ENCODE assay signal across 9 cellular contexts in genomic region chr18:57649536-57650495, GRCh38. TPM values are rescaled to one million over a fixed set of nuclear protein-coding genes. Genes with fewer than 3 reads are reported as not detected.
DNase-seq lines count a peak whose midpoint lies in the region; ATAC-seq and TF ChIP-seq lines count a peak whose summit lies in the region.
"Had no signal": no experiment of that assay in that cellular context is flagged by ENCODE, and none has a peak within 500 bp of the region (broad histone marks: within the 10 kb centered on the region; RNA-seq: fewer than 3 reads in every experiment).

No MANE protein-coding gene starts in this region.

- H3K36me3 Mint-ChIP-seq in CD4-positive, alpha-beta memory T cell = peaks cover 12 to 24% of the 10 kb centered on the region in 2 donors

- H3K27me3 ChIP-seq in ascending aorta = no peaks in the 10 kb centered on the region
- no peaks in the 10 kb centered on the region for H3K27me3 ChIP-seq in CD4-positive, alpha-beta memory T cell (ENCODE audit: insufficient read depth, low read length)

- H3K4me1 ChIP-seq in ascending aorta = no peaks in the 10 kb centered on the region
- H3K4me1 ChIP-seq in CD4-positive, alpha-beta memory T cell (ENCODE audit: insufficient read depth, low read length) = no peaks in the 10 kb centered on the region

- DNase-seq in ascending aorta (ENCODE audit: low spot score in 2 of 2) = no peak
- DNase-seq in skeletal muscle cell (ENCODE audit: low read depth) = peak; percentile 77
- DNase-seq in CD4-positive, alpha-beta memory T cell = no peak
- DNase-seq in DMS79 (lab: John Stamatoyannopoulos, UW) = no peak
- DNase-seq in NCI-H2196 (lab: John Stamatoyannopoulos, UW; ENCODE audit: unreplicated experiment) = no peak
- DNase-seq in retina = no peak

- intact Hi-C loops in ascending aorta (cut with DNase I) = no loop called here
- intact Hi-C loops in CD4-positive, alpha-beta memory T cell (cut with micrococcal nuclease) = no loop called here

- H3K27ac Mint-ChIP-seq in CD4-positive, alpha-beta memory T cell = peak overlapping the region in 1 of 7 donors; percentile 12

- H3K27ac ChIP-seq in ascending aorta = peak overlapping the region; percentile 41 to 60
- H3K27ac ChIP-seq in CD4-positive, alpha-beta memory T cell (ENCODE audit: low read depth, low read length) = no peak overlapping the region
- H3K27ac ChIP-seq: SK-N-MC had no signal

- H3K4me3 Mint-ChIP-seq in CD4-positive, alpha-beta memory T cell = no peak overlapping the region

- H3K4me1 Mint-ChIP-seq in CD4-positive, alpha-beta memory T cell = peaks cover 8 to 29% (median 19%) of the 10 kb centered on the region in 4 donors

- H3K9me3 Mint-ChIP-seq in CD4-positive, alpha-beta memory T cell = peaks cover 0 to 5% (median 1%) of the 10 kb centered on the region in 8 donors

- CTCF ChIA-PET in CD4-positive, alpha-beta memory T cell (lab: Charles Lee; ENCODE audit: partially characterized antibody) = interaction anchor here (1.1 kb wide), 1 partner anchor 472 kb away, joined by 3 read pairs; no protein-coding TSS in a partner anchor

- POLR2A ChIA-PET in CD4-positive, alpha-beta memory T cell (lab: Charles Lee; ENCODE audit: partially characterized antibody) = no interaction called here

- no peak for TF ChIP-seq CTCF in ascending aorta (IDR thresholded peaks at IDR 0.05)

- H3K27me3 Mint-ChIP-seq in CD4-positive, alpha-beta memory T cell = no peaks in the 10 kb centered on the region

- no peaks in the 10 kb centered on the region for H3K9me3 ChIP-seq in ascending aorta
- H3K9me3 ChIP-seq in CD4-positive, alpha-beta memory T cell (ENCODE audit: control insufficient read depth in 1 of 2, low read length in 2 of 2) = no peaks in the 10 kb centered on the region

- no peak overlapping the region for H3K4me3 ChIP-seq in ascending aorta
- H3K4me3 ChIP-seq in skeletal muscle cell (ENCODE audit: low read depth, low read length) = no peak overlapping the region
- no peak overlapping the region for H3K4me3 ChIP-seq in CD4-positive, alpha-beta memory T cell (ENCODE audit: low read length in 2 of 2)
- H3K4me3 ChIP-seq: SK-N-MC had no signal

- H3K36me3 ChIP-seq in ascending aorta = peaks cover 47 to 60% of the 10 kb centered on the region in 2 donors
- no peaks in the 10 kb centered on the region for H3K36me3 ChIP-seq in CD4-positive, alpha-beta memory T cell (ENCODE audit: insufficient read depth, low read length)

- ATAC-seq in GM19035 (IDR thresholded peaks at IDR 0.05; ENCODE audit: unreplicated experiment) (peak; percentile 86), HG03045 (IDR thresholded peaks at IDR 0.05; ENCODE audit: unreplicated experiment) (peak; percentile 76)

RNA-seq across cellular contexts. Expression of gene NARS1, which starts 28.2 kb away (rescaled TPM):
- 44.0 TPM for total RNA-seq in ascending aorta
- 10 to 100 TPM; 91.1 to 96.4 TPM for total RNA-seq in CD4-positive, alpha-beta memory T cell
- polyA plus RNA-seq in CD4-positive, alpha-beta memory T cell = 10 to 100 TPM; 54.1 to 67.0 TPM
